Comparison of ENCODE assay signal across 8 cellular contexts in genomic region chrX:40108084-40108958, GRCh38. TPM values are rescaled to one million over a fixed set of nuclear protein-coding genes. Genes with fewer than 3 reads are reported as not detected.
DNase-seq lines count a peak whose midpoint lies in the region; ATAC-seq and TF ChIP-seq lines count a peak whose summit lies in the region.

No MANE protein-coding gene starts in this region.

- H2BK120ac ChIP-seq in H9 (ENCODE audit: low read depth, low read length, poor library complexity, severe bottlenecking) = no peak overlapping the region

- H2BK15ac ChIP-seq in H9 (ENCODE audit: low read depth, low read length) = no peak overlapping the region

- WGBS in H9 (ENCODE audit: extremely low coverage, insufficient read length, low lambda C conversion rate) = no CpG with 5 or more reads among the region's 73 CpGs

- H3K4me1 Mint-ChIP-seq in H9 = peaks cover 18 to 31% of the 10 kb centered on the region in 2 experiments

- H3K36me3 Mint-ChIP-seq in H9 (ENCODE audit: insufficient read depth in 1 of 3, low read depth in 3 of 3) = peaks cover 5 to 8% (median 5%) of the 10 kb centered on the region in 3 experiments; a peak in 4 of 7 replicates

- no peak overlapping the region for H3K23ac ChIP-seq in H9 (ENCODE audit: insufficient read length, low read depth, low read length)

- H3K4ac ChIP-seq in H9 (ENCODE audit: low read depth, low read length) = no peak overlapping the region

- TF ChIP-seq CTCF in H9 (conservative IDR thresholded peaks at IDR 0.05) = no peak
- TF ChIP-seq CTCF in WI38 (IDR thresholded peaks at IDR 0.05; ENCODE audit: low read depth, low read length) = no peak
- no peak for TF ChIP-seq CTCF in parathyroid adenoma (IDR thresholded peaks at IDR 0.05)

- H4K91ac ChIP-seq in H9 (ENCODE audit: insufficient read length, low read depth, low read length) = no peak overlapping the region

- H2AFZ ChIP-seq in H9 (ENCODE audit: low read length) = no peak overlapping the region
- peak overlapping the region; percentile 53 for H2AFZ ChIP-seq in parathyroid adenoma

- intact Hi-C loops in head of caudate nucleus (cut with DNase I) = loop anchor here (5.0 kb wide), 2 partner anchors 44 to 69 kb away; no protein-coding TSS in a partner anchor

- no peak overlapping the region for H3K27ac Mint-ChIP-seq in H9

- H3K9ac ChIP-seq in H9 (ENCODE audit: extremely low read depth, insufficient read length, low read length) (no peak overlapping the region), parathyroid adenoma (no peak overlapping the region)

- no peaks in the 10 kb centered on the region for H4K20me1 ChIP-seq in H9 (ENCODE audit: control insufficient read depth, insufficient read depth, insufficient read length)

- peaks cover 30% of the 10 kb centered on the region for H3K23me2 ChIP-seq in H9 (ENCODE audit: insufficient read length, low read depth, low read length, poor library complexity, severe bottlenecking)

- H4K5ac ChIP-seq in H9 (ENCODE audit: insufficient read length, low read depth, low read length) = no peak overlapping the region

- no peaks in the 10 kb centered on the region for H3K36me3 ChIP-seq in parathyroid adenoma (ENCODE audit: control insufficient read depth, insufficient read depth, low read length)

- H2BK5ac ChIP-seq in H9 (ENCODE audit: insufficient read length, low read length) = no peak overlapping the region

- no peak overlapping the region for H3T11ph ChIP-seq in H9 (ENCODE audit: low read length)

- no peaks in the 10 kb centered on the region for H3K79me2 ChIP-seq in H9 (ENCODE audit: insufficient read depth, low read length)
- no peaks in the 10 kb centered on the region for H3K79me2 ChIP-seq in parathyroid adenoma

- H3K14ac ChIP-seq in H9 (ENCODE audit: insufficient read depth, low read length) = peak overlapping the region; percentile 81

- H3K27me3 ChIP-seq in H9 (ENCODE audit: insufficient read depth, low read length) = peaks cover 24% of the 10 kb centered on the region
- H3K27me3 ChIP-seq in parathyroid adenoma (ENCODE audit: control insufficient read depth, insufficient read depth, low read length) = no peaks in the 10 kb centered on the region

- H3K4me2 ChIP-seq in H9 (ENCODE audit: insufficient read depth, insufficient read length, low read length) (peak overlapping the region; percentile 72), parathyroid adenoma (ENCODE audit: low read length) (peak overlapping the region; percentile 66)

- 0 out of 2 replicates have a peak, but pooled peaks cover 3% of the 10 kb centered on the region for H3K4me1 ChIP-seq in H9 (ENCODE audit: insufficient read depth, low read length)
- peaks cover 3% of the 10 kb centered on the region for H3K4me1 ChIP-seq in parathyroid adenoma

- ATAC-seq in HG02885 (IDR thresholded peaks at IDR 0.05; ENCODE audit: poor library complexity, unreplicated experiment) = no peak

- H3K27ac ChIP-seq in H9 (ENCODE audit: insufficient read length, low read depth, low read length) (no peak overlapping the region), parathyroid adenoma (peak overlapping the region; percentile 78)

- H2AK5ac ChIP-seq in H9 (ENCODE audit: insufficient read length, low read length) = no peak overlapping the region

- H4K8ac ChIP-seq in H9 (replicated peaks; ENCODE audit: insufficient read length, low read depth, low read length) = no peak overlapping the region

- peak overlapping the region; percentile 66 for H3K18ac ChIP-seq in H9 (ENCODE audit: insufficient read length, low read depth, low read length)

- no peak overlapping the region for H3K56ac ChIP-seq in H9 (ENCODE audit: insufficient read length, low read depth, low read length)

- peak overlapping the region; percentile 56 for H3K4me3 ChIP-seq in WI38 (ENCODE audit: low read depth, low read length)
- H3K4me3 ChIP-seq in parathyroid adenoma (ENCODE audit: low read depth, low read length) = peak overlapping the region; percentile 33

- DNase-seq in AG08396 (ENCODE audit: low spot score) (peak; percentile 48), H9 (peak; percentile 77), head of caudate nucleus (peak in 35 of 42 donors; percentile 16 to 88 (median 68)), NCI-H187 treated with DMSO at 0.1 percent for 48 hours (lab: John Stamatoyannopoulos, UW) (no peak)
- no peak for DNase-seq in stimulated activated CD8-positive, alpha-beta memory T cell treated with anti-CD3 and anti-CD28 coated beads, Interleukin-4, amount 100 ng/mL, for 48 hours

- no peak overlapping the region for H2BK20ac ChIP-seq in H9 (ENCODE audit: low read depth, low read length, poor library complexity, severe bottlenecking)

- H3K4me3 Mint-ChIP-seq in H9 = peak overlapping the region; percentile 61 to 83

- H3K27me3 Mint-ChIP-seq in H9 (ENCODE audit: low read depth) = peaks cover 56% of the 10 kb centered on the region

- H3K79me1 ChIP-seq in H9 (ENCODE audit: insufficient read depth, low read depth, low read length, poor library complexity, severe bottlenecking) = no peaks in the 10 kb centered on the region

- H3K9me3 Mint-ChIP-seq in H9 = peaks cover 40 to 50% of the 10 kb centered on the region in 2 experiments

- H2BK12ac ChIP-seq in H9 (ENCODE audit: insufficient read length, low read depth, low read length) = no peak overlapping the region

- H3K9me3 ChIP-seq in H9 (ENCODE audit: control insufficient read depth, low read depth, low read length) (no peaks in the 10 kb centered on the region), parathyroid adenoma (ENCODE audit: control insufficient read depth, low read length) (no peaks in the 10 kb centered on the region)

RNA-seq across cellular contexts. Expression of gene BCOR, which starts 10.6 kb away (rescaled TPM):
- 126 and 134 TPM in 2 replicates for total RNA-seq in H9 (2021)

Comparison
In these comparisons a context has a peak if more than half of its experiments do, and no peak if none do; other contexts are left out.
1. DNase-seq: peak in AG08396 (single experiment), H9 (single experiment) and head of caudate nucleus (35 of 42); none in NCI-H187 treated with DMSO at 0.1 percent for 48 hours (single experiment) and stimulated activated CD8-positive, alpha-beta memory T cell treated with anti-CD3 and anti-CD28 coated beads, Interleukin-4, amount 100 ng/mL, for 48 hours (single experiment).